ENCODE assay signal across 32 cellular contexts in the genomic region with DNA sequence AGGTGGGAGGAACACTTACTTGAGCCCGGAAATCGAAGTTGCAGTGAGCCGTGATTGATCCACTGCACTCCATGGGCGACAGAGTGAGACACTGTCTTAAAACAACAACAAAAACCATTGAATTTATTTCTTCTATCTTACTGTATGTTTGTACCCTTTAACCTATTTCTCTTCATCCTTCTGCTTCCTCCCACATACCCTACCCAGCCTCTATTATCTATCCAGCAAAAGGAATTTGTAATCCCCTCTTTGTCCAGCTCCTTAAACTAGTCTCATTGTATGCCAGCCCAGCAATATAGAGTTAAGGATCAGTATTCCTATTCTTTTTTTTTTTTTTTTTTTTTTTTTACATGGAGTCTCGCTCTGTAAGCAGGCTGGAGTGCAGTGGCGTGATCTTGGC. TPM values are rescaled to one million over a fixed set of nuclear protein-coding genes. Genes with fewer than 3 reads are reported as not detected.
"Had no signal": no experiment of that assay in that cellular context is flagged by ENCODE, and none has a peak within 500 bp of the region (broad histone marks: within the 10 kb centered on the region; RNA-seq: fewer than 3 reads in every experiment).

No MANE protein-coding gene starts in this region.

- H3K36me3 ChIP-seq: colonic mucosa, esophagus squamous epithelium, gastrocnemius medialis, heart right ventricle, left lung, lower lobe of right lung had no signal

- DNase-seq: colonic mucosa; cortex of kidney; effector CD8-positive, alpha-beta T cell; effector memory CD8-positive, alpha-beta T cell; endodermal cell; erythroblast; esophagus squamous epithelium; foreskin fibroblast; foreskin melanocyte; gastrocnemius medialis; glutamatergic neuron; head of caudate nucleus; heart right ventricle; hippocampal formation; left cardiac atrium; left lung; left ventricle myocardium superior; lower lobe of right lung; mesenchymal stem cell; mucosa of descending colon had no signal

- H3K4me1 ChIP-seq: colonic mucosa had no signal

- H3K4me3 ChIP-seq: colonic mucosa, esophagus squamous epithelium, gastrocnemius medialis, heart right ventricle, left lung, lower lobe of right lung, mucosa of descending colon had no signal

- H3K27ac Mint-ChIP-seq: dendritic cell treated with granulocyte-macrophage colony-stimulating factor and Interleukin-4, amounts not matched to agents 40 ng/mL and 50 ng/mL, for 4 days; effector memory CD8-positive, alpha-beta T cell; endodermal cell; mesothelial cell of epicardium had no signal

- H3K27me3 ChIP-seq: colonic mucosa, esophagus squamous epithelium, gastrocnemius medialis, heart right ventricle, left lung had no signal

- H3K4me1 Mint-ChIP-seq: endodermal cell had no signal

- ATAC-seq: effector memory CD8-positive, alpha-beta T cell; esophagus mucosa; gastrocnemius medialis; heart right ventricle; left cardiac atrium; left lung; left ventricle myocardium superior; lower lobe of right lung; mucosa of descending colon had no signal

- H3K9me3 Mint-ChIP-seq: dendritic cell treated with granulocyte-macrophage colony-stimulating factor and Interleukin-4, amounts not matched to agents 40 ng/mL and 50 ng/mL, for 4 days; effector memory CD8-positive, alpha-beta T cell had no signal

- H3K27me3 Mint-ChIP-seq: dendritic cell treated with granulocyte-macrophage colony-stimulating factor and Interleukin-4, amounts not matched to agents 40 ng/mL and 50 ng/mL, for 4 days; effector memory CD8-positive, alpha-beta T cell had no signal

- H3K27ac ChIP-seq: colonic mucosa, epithelial cell of prostate, esophagus squamous epithelium, gastrocnemius medialis, heart right ventricle, left lung, lower lobe of right lung had no signal

- H3K4me3 Mint-ChIP-seq: dendritic cell treated with granulocyte-macrophage colony-stimulating factor and Interleukin-4, amounts not matched to agents 40 ng/mL and 50 ng/mL, for 4 days; effector memory CD8-positive, alpha-beta T cell; endodermal cell; mesothelial cell of epicardium had no signal

- H3K9me3 ChIP-seq: colonic mucosa, esophagus squamous epithelium, gastrocnemius medialis, heart right ventricle, left lung, lower lobe of right lung, mucosa of descending colon had no signal

RNA-seq across cellular contexts. Expression of a gene that starts 49.8 kb away (rescaled TPM):
- total RNA-seq: colonic mucosa, dermis microvascular lymphatic vessel endothelial cell, esophagus mucosa, esophagus squamous epithelium, gastrocnemius medialis, glomerular endothelial cell, heart right ventricle, kidney epithelial cell, left cardiac atrium, left ventricle myocardium superior, lower leg skin, lung microvascular endothelial cell, mesenteric fat pad, mesothelial cell of epicardium, mucosa of descending colon, myocyte had no signal
- polyA plus RNA-seq: heart right ventricle, keratinocyte had no signal
